Comparison of ENCODE assay signal across 8 cellular contexts in genomic region chr21:26845066-26845749, GRCh38. TPM values are rescaled to one million over a fixed set of nuclear protein-coding genes. Genes with fewer than 3 reads are reported as not detected.
DNase-seq lines count a peak whose midpoint lies in the region; ATAC-seq and TF ChIP-seq lines count a peak whose summit lies in the region.

ADAMTS1 (minus strand) TSS chr21:26845409; CDS start chr21:26844954, 455 bp downstream.

- intact Hi-C loops in testis (cut with DNase I; ENCODE audit: low total_unique reads): loop anchor here (5.0 to 10.0 kb wide), 2 partner anchors 857 to 1900 kb away; no protein-coding TSS in a partner anchor

- peak; percentile 30 for ATAC-seq in esophagus mucosa

- H3K27me3 ChIP-seq in BLaER1 treated with 17β-estradiol and CSF1 and Interleukin-3, amounts not matched to agents 10 nM and 100 nM: peaks cover 0 to 4% (median 0%) of the 10 kb centered on the region in 11 experiments; a peak in 2 of 22 replicates
- H3K27me3 ChIP-seq in HUES6 (ENCODE audit: control insufficient read depth, insufficient read depth, low read length) (peaks cover 25% of the 10 kb centered on the region; the same call in 1 of the 2 replicates), testis (no peaks in the 10 kb centered on the region)

- H3K4me1 ChIP-seq in BLaER1 treated with 17β-estradiol and CSF1 and Interleukin-3, amounts not matched to agents 10 nM and 100 nM: peaks cover 5 to 29% (median 20%) of the 10 kb centered on the region in 10 experiments; a peak in 19 of 20 replicates
- H3K4me1 ChIP-seq in HUES6 (ENCODE audit: control insufficient read depth, insufficient read depth, low read length): peaks cover 16% of the 10 kb centered on the region; the same call in 1 of the 2 replicates
- peaks cover 10% of the 10 kb centered on the region for H3K4me1 ChIP-seq in mesodermal cell (ENCODE audit: control insufficient read depth, insufficient read depth, low read length, poor library complexity, severe bottlenecking)
- peaks cover 4% of the 10 kb centered on the region for H3K4me1 ChIP-seq in testis

- TF ChIP-seq CTCF in WI38 (IDR thresholded peaks at IDR 0.05; ENCODE audit: low read depth, low read length): no peak
- TF ChIP-seq CTCF in testis (IDR thresholded peaks at IDR 0.05): no peak

- H4K20me1 ChIP-seq in BLaER1 treated with 17β-estradiol and CSF1 and Interleukin-3, amounts not matched to agents 10 nM and 100 nM: no peaks in the 10 kb centered on the region

- peak; percentile 91 for DNase-seq in testis
- no peak for DNase-seq in stimulated activated naive CD4-positive, alpha-beta T cell treated with Interleukin-2 at 50 U/mL for 16 hours (lab: John Stamatoyannopoulos, UW)
- DNase-seq in GDM1 (lab: John Stamatoyannopoulos, UW): no peak

- TF ChIP-seq POLR2A in testis (IDR thresholded peaks at IDR 0.05): peak; percentile 80

- peaks cover 0 to 17% (median 7%) of the 10 kb centered on the region in 11 experiments; a peak in 6 of 22 replicates for H3K36me3 ChIP-seq in BLaER1 treated with 17β-estradiol and CSF1 and Interleukin-3, amounts not matched to agents 10 nM and 100 nM
- peaks cover 24% of the 10 kb centered on the region for H3K36me3 ChIP-seq in HUES6 (ENCODE audit: control insufficient read depth, insufficient read depth, low read length)
- H3K36me3 ChIP-seq in mesodermal cell (ENCODE audit: control insufficient read depth, insufficient read depth, low read length): peaks cover 23% of the 10 kb centered on the region
- no peaks in the 10 kb centered on the region for H3K36me3 ChIP-seq in testis (ENCODE audit: low read depth, missing control alignments)

- peaks cover 25 to 56% (median 37%) of the 10 kb centered on the region in 11 experiments for H3K9me3 ChIP-seq in BLaER1 treated with 17β-estradiol and CSF1 and Interleukin-3, amounts not matched to agents 10 nM and 100 nM (replicated peaks in 1 of 11)
- H3K9me3 ChIP-seq in HUES6 (ENCODE audit: control insufficient read depth, insufficient read depth, low read depth, low read length): no peaks in the 10 kb centered on the region
- no peaks in the 10 kb centered on the region for H3K9me3 ChIP-seq in mesodermal cell (ENCODE audit: control insufficient read depth, low read length)
- H3K9me3 ChIP-seq in testis: no peaks in the 10 kb centered on the region

- H3K4me2 ChIP-seq in BLaER1 treated with 17β-estradiol and CSF1 and Interleukin-3, amounts not matched to agents 10 nM and 100 nM: peak within 1 kb of the TSS; percentile 64 to 91 (median 88)

- H3K27ac ChIP-seq in BLaER1 treated with 17β-estradiol and CSF1 and Interleukin-3, amounts not matched to agents 10 nM and 100 nM: peak within 1 kb of the TSS in 9 of 11 experiments; percentile 31 to 75 (median 68); a peak in 18 of 22 replicates
- H3K27ac ChIP-seq in HUES6 (ENCODE audit: low read depth, low read length) (peak within 1 kb of the TSS; percentile 84; the same call in 1 of the 2 replicates), mesodermal cell (ENCODE audit: low read depth, low read length, severe bottlenecking) (peak within 1 kb of the TSS; percentile 87), testis (peak within 1 kb of the TSS; percentile 75 to 93)

- H3K9ac ChIP-seq in BLaER1 treated with 17β-estradiol and CSF1 and Interleukin-3, amounts not matched to agents 10 nM and 100 nM: peak within 1 kb of the TSS; percentile 32 to 80 (median 76); a peak in 21 of 22 replicates
- peak within 1 kb of the TSS; percentile 97 for H3K9ac ChIP-seq in HUES6 (ENCODE audit: low read length)

- H3K4me3 ChIP-seq in BLaER1 treated with 17β-estradiol and CSF1 and Interleukin-3, amounts not matched to agents 10 nM and 100 nM: peak within 1 kb of the TSS; percentile 51 to 75 (median 67)
- H3K4me3 ChIP-seq in HUES6 (ENCODE audit: low read depth, low read length) (peak within 1 kb of the TSS; percentile 93), WI38 (ENCODE audit: low read depth, low read length) (peak within 1 kb of the TSS; percentile 97), mesodermal cell (ENCODE audit: extremely low read depth, insufficient read depth, low read length, poor library complexity, severe bottlenecking) (peak within 1 kb of the TSS; percentile 85), testis (peak within 1 kb of the TSS; percentile 76 to 91)

- 0% methylated on average over 35 to 44 of the region's 54 CpGs for WGBS in mesodermal cell (ENCODE audit: insufficient coverage in 2 of 2), 2 experiments
- WGBS in testis, 2 donors: 0% methylated on average over 14 to 49 of the region's 54 CpGs

RNA-seq across cellular contexts. Expression of gene ADAMTS1, which starts in this region (rescaled TPM):
- total RNA-seq in esophagus mucosa: 7.9 TPM
- polyA plus RNA-seq in mesodermal cell (2013, experiment 1 of 2): 57.1 TPM
- polyA plus RNA-seq in mesodermal cell (2013, experiment 2 of 2): 52.6 TPM
- total RNA-seq in testis: 10 to 100 TPM; 31.3 to 33.7 TPM
- polyA plus RNA-seq in testis (ENCODE audit: insufficient read depth, low read depth, low replicate concordance): 15.9 TPM
